29 cellular contexts compared by ENCODE assay signal in the genomic region with DNA sequence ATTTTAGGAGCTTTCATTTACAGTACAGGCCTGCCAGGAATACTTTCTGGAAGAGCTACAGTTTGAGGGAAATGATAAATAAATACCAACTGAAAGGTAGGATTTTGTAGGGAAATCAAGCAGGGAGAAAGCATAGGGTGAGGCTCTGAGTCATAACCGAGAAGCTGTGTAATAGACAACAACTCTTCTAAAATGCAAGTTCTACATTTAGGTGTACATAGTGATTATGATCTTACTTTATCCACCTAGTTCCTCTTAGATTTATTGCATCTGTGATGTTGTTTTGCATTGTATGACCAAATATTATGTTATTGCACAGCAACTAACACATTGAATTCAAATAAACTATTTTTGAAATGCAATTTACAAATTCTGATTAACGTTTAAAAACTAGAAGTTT.
"Had no signal": no experiment of that assay in that cellular context is flagged by ENCODE, and none has a peak within 500 bp of the region (broad histone marks: within the 10 kb centered on the region; RNA-seq: fewer than 3 reads in every experiment).

No MANE protein-coding gene starts in this region.

- H3K4me1 Mint-ChIP-seq: activated CD4-positive, alpha-beta T cell treated with anti-CD3 and anti-CD28 coated beads, Interleukin-2, amount 10 ng/mL, durations not matched to agents 7 days and 5 days; activated T-helper 17 cell treated with anti-CD3 and anti-CD28 coated beads, Interleukin-2, amount 50 U/mL, for 72 hours had no signal

- H3K9me3 ChIP-seq: Peyer's patch had no signal

- H3K36me3 Mint-ChIP-seq: activated CD4-positive, alpha-beta memory T cell treated with anti-CD3 and anti-CD28 coated beads for 36 hours; activated naive CD8-positive, alpha-beta T cell had no signal

- H3K4me3 Mint-ChIP-seq: activated CD4-positive, alpha-beta memory T cell treated with anti-CD3 and anti-CD28 coated beads for 36 hours; activated CD4-positive, alpha-beta T cell treated with anti-CD3 and anti-CD28 coated beads, Interleukin-2, amount 10 ng/mL, durations not matched to agents 7 days and 5 days; activated naive CD4-positive, alpha-beta T cell treated with anti-CD3 and anti-CD28 coated beads for 36 hours; activated naive CD8-positive, alpha-beta T cell; activated T-helper 17 cell treated with anti-CD3 and anti-CD28 coated beads, Interleukin-2, amount 50 U/mL, for 72 hours had no signal

- DNase-seq: activated CD4-positive, alpha-beta memory T cell treated with anti-CD3 and anti-CD28 coated beads for 36 hours; activated CD4-positive, alpha-beta T cell treated with anti-CD3 and anti-CD28 coated beads, Interleukin-2, amount 10 ng/mL, durations not matched to agents 7 days and 5 days; activated CD4-positive, CD25-positive, alpha-beta regulatory T cell; activated CD8-positive, alpha-beta memory T cell treated with anti-CD3 and anti-CD28 coated beads for 24 hours; activated gamma-delta T cell; activated naive CD4-positive, alpha-beta T cell treated with anti-CD3 and anti-CD28 coated beads for 36 hours; activated T-cell treated with anti-CD3 and anti-CD28 coated beads for 4 hours; activated T-cell treated with anti-CD3 and anti-CD28 coated beads, Interleukin-2, amount 50 U/mL, for 48 hours; amygdala; brain microvascular endothelial cell; cerebellar nuclear complex; KG1; MM.1S; NCI-H1105; NCI-H1436; NCI-H1694 treated with DMSO at 0.1 percent for 48 hours; NCI-H2029 treated with DMSO at 0.1 percent for 48 hours; NCI-H345; NCI-H510A; NCI-H69; NK-92 treated with Interleukin-12 subunit alpha and Interleukin-12 subunit beta, amount 100 ng/mL, for 24 hours; OCI-M1; Peyer's patch; SHP77; SW 1271 had no signal

- H3K9me3 Mint-ChIP-seq: activated CD4-positive, alpha-beta T cell treated with anti-CD3 and anti-CD28 coated beads, Interleukin-2, amount 10 ng/mL, durations not matched to agents 7 days and 5 days; activated naive CD4-positive, alpha-beta T cell treated with anti-CD3 and anti-CD28 coated beads for 36 hours; activated T-helper 17 cell treated with anti-CD3 and anti-CD28 coated beads, Interleukin-2, amount 50 U/mL, for 72 hours had no signal

- H3K36me3 ChIP-seq: brain microvascular endothelial cell, Peyer's patch, SJSA1 had no signal

- ATAC-seq: activated T-helper 17 cell treated with anti-CD3 and anti-CD28 coated beads, Interleukin-2, amount 50 U/mL, for 72 hours; SK-N-SH treated with all-trans-retinoic acid at 6 μM for 48 hours had no signal

- H3K4me3 ChIP-seq: Peyer's patch, SJSA1 had no signal

- H3K27ac ChIP-seq: brain microvascular endothelial cell, Peyer's patch, SJSA1 had no signal

- H3K4me1 ChIP-seq: Peyer's patch, SJSA1 had no signal

- H3K27me3 Mint-ChIP-seq: activated CD4-positive, alpha-beta memory T cell treated with anti-CD3 and anti-CD28 coated beads for 36 hours; activated CD4-positive, alpha-beta T cell treated with anti-CD3 and anti-CD28 coated beads, Interleukin-2, amount 10 ng/mL, durations not matched to agents 7 days and 5 days; activated naive CD8-positive, alpha-beta T cell; activated T-helper 17 cell treated with anti-CD3 and anti-CD28 coated beads, Interleukin-2, amount 50 U/mL, for 72 hours had no signal

- H3K27me3 ChIP-seq: brain microvascular endothelial cell, Peyer's patch, SJSA1 had no signal

- H3K27ac Mint-ChIP-seq: activated CD4-positive, alpha-beta memory T cell treated with anti-CD3 and anti-CD28 coated beads for 36 hours; activated CD4-positive, alpha-beta T cell treated with anti-CD3 and anti-CD28 coated beads, Interleukin-2, amount 10 ng/mL, durations not matched to agents 7 days and 5 days; activated naive CD4-positive, alpha-beta T cell treated with anti-CD3 and anti-CD28 coated beads for 36 hours; activated naive CD8-positive, alpha-beta T cell; activated T-helper 17 cell treated with anti-CD3 and anti-CD28 coated beads, Interleukin-2, amount 50 U/mL, for 72 hours had no signal
